ENCODE assay signal across 18 cellular contexts in genomic region chr6:37980222-37980595, GRCh38.
DNase-seq lines count a peak whose midpoint lies in the region; ATAC-seq, FAIRE-seq and TF ChIP-seq lines count a peak whose summit lies in the region.
"Had no signal": no experiment of that assay in that cellular context is flagged by ENCODE, and none has a peak within 500 bp of the region (broad histone marks: within the 10 kb centered on the region; RNA-seq: fewer than 3 reads in every experiment).

No MANE protein-coding gene starts in this region.

- H4K20me1 ChIP-seq in HCT116 (ENCODE audit: insufficient read depth) = no peaks in the 10 kb centered on the region

- no peak for TF ChIP-seq RAD21 in HCT116 (IDR thresholded peaks at IDR 0.05; ENCODE audit: low read depth)

- no peaks in the 10 kb centered on the region for H3K36me3 ChIP-seq in HCT116 (ENCODE audit: control insufficient read depth in 1 of 2, insufficient read depth in 2 of 2, low read length in 2 of 2)
- no peaks in the 10 kb centered on the region for H3K36me3 ChIP-seq in adipocyte (ENCODE audit: control insufficient read depth, insufficient read depth, low read length, severe bottlenecking)
- no peaks in the 10 kb centered on the region for H3K36me3 ChIP-seq in kidney (ENCODE audit: control insufficient read depth in 1 of 2, insufficient read depth in 2 of 2, low read length in 2 of 2)
- H3K36me3 ChIP-seq: breast epithelium, gastrocnemius medialis had no signal

- H3K27me3 ChIP-seq in HCT116 (ENCODE audit: insufficient read depth, low read length) (no peaks in the 10 kb centered on the region), adipocyte (replicated peaks; ENCODE audit: control insufficient read depth, insufficient read depth, low read length) (no peaks in the 10 kb centered on the region)
- H3K27me3 ChIP-seq: breast epithelium, gastrocnemius medialis had no signal

- no peak for FAIRE-seq in kidney (lab: Jason Lieb, UNC)
- FAIRE-seq: GM18507 had no signal

- RAD21 ChIA-PET in HCT116 (lab: Charles Lee; ENCODE audit: low non-redundant PET in 1 of 2, low total read pairs in 2 of 2, uncharacterized antibody in 2 of 2, unreplicated experiment in 2 of 2) = no interaction called here

- no peak overlapping the region for H3K9ac ChIP-seq in HCT116 (ENCODE audit: low read length)
- no peak overlapping the region for H3K9ac ChIP-seq in adipocyte (ENCODE audit: low read length)
- H3K9ac ChIP-seq in kidney (ENCODE audit: low read length in 2 of 2) = no peak overlapping the region

- CTCF ChIA-PET in HCT116 (lab: Charles Lee) = no interaction called here

- BruUV-seq in HCT116 (replicated peaks; lab: Mats Ljungman, UMichigan) = TSS peak; percentile 12

- no peaks in the 10 kb centered on the region for H3K9me2 ChIP-seq in HCT116 (ENCODE audit: insufficient read depth)

- no peak for ATAC-seq in HCT116
- ATAC-seq: activated CD4-positive, alpha-beta T cell treated with anti-CD3 and anti-CD28 coated beads for 36 hours; activated naive CD8-positive, alpha-beta T cell treated with anti-CD3 and anti-CD28 coated beads, Interleukin-2, amount 50 U/mL, for 24 hours; gastrocnemius medialis; stimulated activated memory B cell treated with anti-CD40 and anti-IgM and Interleukin-4, amounts not matched to agents 10 μg/mL and 1 μg/mL and 100 μg/mL, for 72 hours had no signal

- H2AFZ ChIP-seq in HCT116 (ENCODE audit: low read depth, low read length, poor library complexity, severe bottlenecking) = no peak overlapping the region

- H3K4me1 ChIP-seq in HCT116 (ENCODE audit: control insufficient read depth in 1 of 2, insufficient read depth in 2 of 2, low read length in 2 of 2) = no peaks in the 10 kb centered on the region
- peaks cover 28% of the 10 kb centered on the region for H3K4me1 ChIP-seq in adipocyte (ENCODE audit: control insufficient read depth, insufficient read depth, low read length)
- peaks cover 0 to 12% of the 10 kb centered on the region in 2 donors for H3K4me1 ChIP-seq in kidney (ENCODE audit: control insufficient read depth in 1 of 2, insufficient read depth in 1 of 2, low read depth in 1 of 2, low read length in 2 of 2)
- H3K4me1 ChIP-seq: breast epithelium had no signal

- H3K79me2 ChIP-seq in HCT116 (ENCODE audit: insufficient read depth, low read length) = peaks cover 46% of the 10 kb centered on the region

- no peak for TF ChIP-seq POLR2A in HCT116 (IDR thresholded peaks at IDR 0.05; ENCODE audit: borderline replicate concordance, extremely low read depth, insufficient read depth, insufficient read length)

- no peak overlapping the region for H3K4me2 ChIP-seq in HCT116 (ENCODE audit: low read length)

- DNase-seq in HCT116 (ENCODE audit: low read depth, low spot score) = no peak
- peak; percentile 30 for DNase-seq in adipocyte (ENCODE audit: low read depth)
- peak; percentile 40 for DNase-seq in medulla oblongata (ENCODE audit: extremely low spot score)
- DNase-seq in NOMO-1 treated with DMSO at 0.1 percent for 48 hours (lab: John Stamatoyannopoulos, UW; ENCODE audit: unreplicated experiment) = no peak
- DNase-seq in posterior cingulate gyrus = no peak
- no peak for DNase-seq in kidney
- DNase-seq in OCI-M2 (lab: John Stamatoyannopoulos, UW; ENCODE audit: unreplicated experiment) = no peak
- DNase-seq: activated CD4-positive, alpha-beta T cell treated with anti-CD3 and anti-CD28 coated beads for 36 hours; activated naive CD8-positive, alpha-beta T cell treated with anti-CD3 and anti-CD28 coated beads, Interleukin-2, amount 50 U/mL, for 24 hours; gastrocnemius medialis; midbrain; MM.1S; SW 1271 had no signal

- POLR2A ChIA-PET in HCT116 (lab: Charles Lee) = no interaction called here

- intact Hi-C loops in HCT116 (cut with micrococcal nuclease) (no loop called here), posterior cingulate gyrus (cut with DNase I) (no loop called here), kidney (cut with DNase I) (no loop called here)

- no peak for TF ChIP-seq CTCF in C4-2B (conservative IDR thresholded peaks at IDR 0.05)
- TF ChIP-seq CTCF in HCT116 (IDR thresholded peaks at IDR 0.05 in 2 of 3, conservative IDR thresholded peaks at IDR 0.05 in 1 of 3; ENCODE audit: borderline replicate concordance in 1 of 3, insufficient read depth in 1 of 3, low read depth in 2 of 3, low read length in 2 of 3) = no peak
- TF ChIP-seq CTCF in kidney (IDR thresholded peaks at IDR 0.05; ENCODE audit: borderline replicate concordance, extremely low read depth, insufficient read depth) = no peak

- H3K4me3 ChIP-seq in HCT116 (replicated peaks in 1 of 2; ENCODE audit: low read depth in 1 of 2, low read length in 2 of 2) = no peak overlapping the region
- no peak overlapping the region for H3K4me3 ChIP-seq in adipocyte (ENCODE audit: low read length)
- H3K4me3 ChIP-seq in kidney (ENCODE audit: low read length in 2 of 2) = no peak overlapping the region
- H3K4me3 ChIP-seq: breast epithelium, gastrocnemius medialis had no signal

- H3K27ac ChIP-seq in C4-2B = peak overlapping the region; percentile 14; the same call in 1 of the 2 replicates
- H3K27ac ChIP-seq in HCT116 (ENCODE audit: low read depth, low read length) = no peak overlapping the region
- no peak overlapping the region for H3K27ac ChIP-seq in kidney (ENCODE audit: low read depth in 2 of 2, low read length in 2 of 2)
- H3K27ac ChIP-seq: breast epithelium, epithelial cell of prostate, gastrocnemius medialis had no signal

- H3K9me3 ChIP-seq in HCT116 (ENCODE audit: control insufficient read depth in 1 of 2, insufficient read depth in 1 of 2, low read depth in 1 of 2, low read length in 2 of 2) = no peaks in the 10 kb centered on the region
- H3K9me3 ChIP-seq in adipocyte (ENCODE audit: control insufficient read depth, low read length) = peaks cover 1% of the 10 kb centered on the region
- peaks cover 0 to under 1% of the 10 kb centered on the region in 2 donors for H3K9me3 ChIP-seq in kidney (ENCODE audit: control insufficient read depth in 1 of 2, low read length in 2 of 2)

TF ChIP-seq in HCT116, 20 proteins besides CTCF, POLR2A, EP300 and RAD21:
- TF ChIP-seq TCF7L2 (IDR thresholded peaks at IDR 0.05; ENCODE audit: borderline replicate concordance, extremely low read depth, insufficient read depth, insufficient read length) (no peak), CBX3 (IDR thresholded peaks at IDR 0.05; ENCODE audit: low read depth) (no peak), FOSL1 (IDR thresholded peaks at IDR 0.05; ENCODE audit: low read depth) (no peak), JUND (IDR thresholded peaks at IDR 0.05) (no peak), YY1 (IDR thresholded peaks at IDR 0.05; ENCODE audit: extremely low read depth, insufficient replicate concordance, low read depth, low read length) (no peak), MAX (IDR thresholded peaks at IDR 0.05) (no peak), CEBPB (IDR thresholded peaks at IDR 0.05; ENCODE audit: low read depth) (no peak), ZFX (IDR thresholded peaks at IDR 0.05) (no peak), ATF3 (IDR thresholded peaks at IDR 0.05) (no peak), EZH2phosphoT487 (IDR thresholded peaks at IDR 0.05; ENCODE audit: borderline replicate concordance) (no peak), EGR1 (IDR thresholded peaks at IDR 0.05; ENCODE audit: low read depth) (no peak), ELF1 (IDR thresholded peaks at IDR 0.05; ENCODE audit: borderline replicate concordance, low read depth) (no peak)

Comparison
In these comparisons a context has a peak if more than half of its experiments do, and no peak if none do; other contexts are left out.
1. DNase-seq: peak in adipocyte (single experiment) and medulla oblongata (single experiment); none in HCT116 (single experiment), NOMO-1 treated with DMSO at 0.1 percent for 48 hours (single experiment), posterior cingulate gyrus (0 of 10), kidney (single experiment) and OCI-M2 (single experiment).